2 cellular contexts compared by ENCODE assay signal in the genomic region with DNA sequence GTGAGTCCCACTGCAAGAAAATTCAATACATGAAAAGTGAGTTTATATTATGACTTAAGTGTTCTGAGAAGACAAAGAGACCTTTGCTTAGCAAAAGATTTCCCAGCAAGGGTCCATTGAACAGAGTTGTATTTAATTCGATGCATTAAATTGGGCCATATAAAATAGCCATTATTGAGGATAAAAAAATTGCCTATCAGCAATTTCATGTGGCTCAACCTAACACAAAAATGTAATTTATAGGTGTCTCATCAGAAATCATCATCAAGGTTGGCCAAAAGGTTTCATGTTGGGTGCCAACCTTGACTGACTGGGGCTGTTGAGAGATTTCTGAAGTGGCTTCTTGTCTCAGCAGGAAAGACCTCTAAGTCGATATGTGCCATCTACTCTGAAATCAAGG.
TF ChIP-seq lines count a peak whose summit lies in the region.

No MANE protein-coding gene starts in this region.

TF ChIP-seq in HepG2, 621 proteins besides CTCF, POLR2A, EP300 and RAD21 (continued from another document):
- TF ChIP-seq RARG (CRISPR knock-in tag; IDR thresholded peaks at IDR 0.05; ENCODE audit: low read depth) (no peak), MAFF (IDR thresholded peaks at IDR 0.05; ENCODE audit: low read depth, low read length) (peak; percentile 76), ZNF296 (CRISPR knock-in tag; conservative IDR thresholded peaks at IDR 0.05) (no peak), NFIB (CRISPR knock-in tag; IDR thresholded peaks at IDR 0.05; ENCODE audit: borderline replicate concordance) (no peak), ATAD3A (CRISPR knock-in tag; IDR thresholded peaks at IDR 0.05) (no peak), ZNF44 (CRISPR knock-in tag; IDR thresholded peaks at IDR 0.05) (no peak), ZNF34 (CRISPR knock-in tag; IDR thresholded peaks at IDR 0.05; ENCODE audit: borderline replicate concordance) (no peak), MAFK (conservative IDR thresholded peaks at IDR 0.05 in 1 of 2, IDR thresholded peaks at IDR 0.05 in 1 of 2; ENCODE audit: low read length in 2 of 2) (peak; percentile 59 to 75), ZNF510 (CRISPR knock-in tag; IDR thresholded peaks at IDR 0.05; ENCODE audit: low read depth) (no peak), ZFP36L2 (CRISPR knock-in tag; IDR thresholded peaks at IDR 0.05) (no peak)
- TF ChIP-seq, protein P1, sequence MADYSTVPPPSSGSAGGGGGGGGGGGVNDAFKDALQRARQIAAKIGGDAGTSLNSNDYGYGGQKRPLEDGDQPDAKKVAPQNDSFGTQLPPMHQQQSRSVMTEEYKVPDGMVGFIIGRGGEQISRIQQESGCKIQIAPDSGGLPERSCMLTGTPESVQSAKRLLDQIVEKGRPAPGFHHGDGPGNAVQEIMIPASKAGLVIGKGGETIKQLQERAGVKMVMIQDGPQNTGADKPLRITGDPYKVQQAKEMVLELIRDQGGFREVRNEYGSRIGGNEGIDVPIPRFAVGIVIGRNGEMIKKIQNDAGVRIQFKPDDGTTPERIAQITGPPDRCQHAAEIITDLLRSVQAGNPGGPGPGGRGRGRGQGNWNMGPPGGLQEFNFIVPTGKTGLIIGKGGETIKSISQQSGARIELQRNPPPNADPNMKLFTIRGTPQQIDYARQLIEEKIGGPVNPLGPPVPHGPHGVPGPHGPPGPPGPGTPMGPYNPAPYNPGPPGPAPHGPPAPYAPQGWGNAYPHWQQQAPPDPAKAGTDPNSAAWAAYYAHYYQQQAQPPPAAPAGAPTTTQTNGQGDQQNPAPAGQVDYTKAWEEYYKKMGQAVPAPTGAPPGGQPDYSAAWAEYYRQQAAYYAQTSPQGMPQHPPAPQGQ (CRISPR knock-in tag; IDR thresholded peaks at IDR 0.05; ENCODE audit: borderline replicate concordance), result no peak
- TF ChIP-seq, protein P2, sequence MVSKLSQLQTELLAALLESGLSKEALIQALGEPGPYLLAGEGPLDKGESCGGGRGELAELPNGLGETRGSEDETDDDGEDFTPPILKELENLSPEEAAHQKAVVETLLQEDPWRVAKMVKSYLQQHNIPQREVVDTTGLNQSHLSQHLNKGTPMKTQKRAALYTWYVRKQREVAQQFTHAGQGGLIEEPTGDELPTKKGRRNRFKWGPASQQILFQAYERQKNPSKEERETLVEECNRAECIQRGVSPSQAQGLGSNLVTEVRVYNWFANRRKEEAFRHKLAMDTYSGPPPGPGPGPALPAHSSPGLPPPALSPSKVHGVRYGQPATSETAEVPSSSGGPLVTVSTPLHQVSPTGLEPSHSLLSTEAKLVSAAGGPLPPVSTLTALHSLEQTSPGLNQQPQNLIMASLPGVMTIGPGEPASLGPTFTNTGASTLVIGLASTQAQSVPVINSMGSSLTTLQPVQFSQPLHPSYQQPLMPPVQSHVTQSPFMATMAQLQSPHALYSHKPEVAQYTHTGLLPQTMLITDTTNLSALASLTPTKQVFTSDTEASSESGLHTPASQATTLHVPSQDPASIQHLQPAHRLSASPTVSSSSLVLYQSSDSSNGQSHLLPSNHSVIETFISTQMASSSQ (IDR thresholded peaks at IDR 0.05; ENCODE audit: low read depth), result no peak
- TF ChIP-seq, protein P2 (CRISPR knock-in tag; IDR thresholded peaks at IDR 0.05; ENCODE audit: borderline replicate concordance), result no peak

TF ChIP-seq in IMR-90, 13 proteins besides CTCF, POLR2A, EP300 and RAD21 (continued from another document):
- TF ChIP-seq MAFK (IDR thresholded peaks at IDR 0.05; ENCODE audit: low read depth, low read length), result 0 out of 2 replicates have a peak, but pooled peaks have one; percentile 11
